In genomic region chr1:202031796-202032195, GRCh38 we compare ENCODE assay signal across 16 cellular contexts. TPM values are rescaled to one million over a fixed set of nuclear protein-coding genes. Genes with fewer than 3 reads are reported as not detected.
"Had no signal": no experiment of that assay in that cellular context is flagged by ENCODE, and none has a peak within 500 bp of the region (broad histone marks: within the 10 kb centered on the region; RNA-seq: fewer than 3 reads in every experiment).

No MANE protein-coding gene starts in this region.

- H3K27me3 ChIP-seq: ascending aorta, esophagus squamous epithelium, gastrocnemius medialis, ovary, suprapubic skin, tibial nerve, uterus had no signal

- H3K4me3 ChIP-seq: ascending aorta, esophagus squamous epithelium, gastrocnemius medialis, ovary, skin epidermis, suprapubic skin, tibial nerve, uterus had no signal

- H3K27ac ChIP-seq: ascending aorta, esophagus squamous epithelium, gastrocnemius medialis, ovary, skin epidermis, suprapubic skin, tibial nerve, uterus had no signal

- H3K9me3 ChIP-seq: ascending aorta, esophagus squamous epithelium, gastrocnemius medialis, ovary, suprapubic skin, tibial nerve, uterus had no signal

- ATAC-seq: gastrocnemius medialis; naive thymus-derived CD8-positive, alpha-beta T cell; right cardiac atrium; T-cell had no signal

- H3K4me1 ChIP-seq: gastrocnemius medialis, uterus had no signal

- DNase-seq: activated gamma-delta T cell treated with Interleukin-2 at 50 U/mL for 16 hours; activated T-cell treated with anti-CD3 and anti-CD28 coated beads, Interleukin-2, amount 50 U/mL, for 1 hour; effector memory CD4-positive, alpha-beta T cell; esophagus squamous epithelium; gastrocnemius medialis; mesenchymal stem cell; naive thymus-derived CD8-positive, alpha-beta T cell; ovary; right cardiac atrium; stimulated activated CD4-positive, alpha-beta T cell treated with anti-CD3 and anti-CD28 coated beads, Interleukin-1b, Interleukin-23, amount 100 ng/mL, for 48 hours; T-cell; uterus had no signal

- H3K36me3 ChIP-seq: ascending aorta, esophagus squamous epithelium, gastrocnemius medialis, ovary, suprapubic skin, tibial nerve, uterus had no signal

RNA-seq across cellular contexts. Expression of gene ELF3, which starts 21.4 kb away (rescaled TPM):
- polyA plus RNA-seq: naive thymus-derived CD8-positive, alpha-beta T cell had no signal
